Comparison of ENCODE assay signal across 8 cellular contexts in genomic region chr17:1122681-1123396, GRCh38. TPM values are rescaled to one million over a fixed set of nuclear protein-coding genes. Genes with fewer than 3 reads are reported as not detected.
DNase-seq lines count a peak whose midpoint lies in the region; ATAC-seq and TF ChIP-seq lines count a peak whose summit lies in the region.

No MANE protein-coding gene starts in this region.

- H3K27ac ChIP-seq in RWPE1: peak overlapping the region; percentile 8; the same call in 1 of the 2 replicates

- ATAC-seq in HG03432 (IDR thresholded peaks at IDR 0.05; ENCODE audit: unreplicated experiment): peak; percentile 54
- no peak for ATAC-seq in GM18861 (IDR thresholded peaks at IDR 0.05; ENCODE audit: unreplicated experiment)

- TF ChIP-seq CTCF in RWPE1 (conservative IDR thresholded peaks at IDR 0.05; ENCODE audit: low read depth): peak; percentile 92
- peak; percentile 95 for TF ChIP-seq CTCF in fibroblast of villous mesenchyme (IDR thresholded peaks at IDR 0.05; ENCODE audit: insufficient read depth, low read depth, low read length)

- POLR2A ChIA-PET in RWPE1 (lab: Yijun Ruan, JAX; ENCODE audit: low non-redundant PET): interaction anchor here (0.7 kb wide), 1 partner anchor 172 kb away, joined by 5 read pairs; no protein-coding TSS in a partner anchor

- no peak overlapping the region for H3K4me3 ChIP-seq in fibroblast of villous mesenchyme (ENCODE audit: low read depth, low read length)

- DNase-seq in D341Med (ENCODE audit: low spot score): peak; percentile 77
- DNase-seq in RWPE1 (ENCODE audit: low spot score): peak; percentile 80
- DNase-seq in activated effector memory CD4-positive, alpha-beta T cell treated with Interleukin-2 at 50 U/mL for 16 hours: peak; percentile 75
- peak; percentile 60 for DNase-seq in fibroblast of villous mesenchyme (ENCODE audit: low read depth)
- DNase-seq in nucleus accumbens (lab: John Stamatoyannopoulos, UW): peak in 41 of 56 donors; percentile 18 to 83 (median 48)
- DNase-seq in superior temporal gyrus (ENCODE audit: extremely low spot score): peak; percentile 79

- CTCF ChIA-PET in RWPE1 (lab: Yijun Ruan, JAX): interaction anchor here (0.6 to 4.0 kb wide), 21 partner anchors 11 to 210 kb away, joined by 3 to 42 read pairs (median 4); partner anchors contain the start of gene ABR

RNA-seq across cellular contexts. Expression of gene ABR, which starts 56.9 kb away (rescaled TPM):
- total RNA-seq in fibroblast of villous mesenchyme: 51.8 and 68.0 TPM in 2 replicates
